Comparison of ENCODE assay signal across 19 cellular contexts in the genomic region with DNA sequence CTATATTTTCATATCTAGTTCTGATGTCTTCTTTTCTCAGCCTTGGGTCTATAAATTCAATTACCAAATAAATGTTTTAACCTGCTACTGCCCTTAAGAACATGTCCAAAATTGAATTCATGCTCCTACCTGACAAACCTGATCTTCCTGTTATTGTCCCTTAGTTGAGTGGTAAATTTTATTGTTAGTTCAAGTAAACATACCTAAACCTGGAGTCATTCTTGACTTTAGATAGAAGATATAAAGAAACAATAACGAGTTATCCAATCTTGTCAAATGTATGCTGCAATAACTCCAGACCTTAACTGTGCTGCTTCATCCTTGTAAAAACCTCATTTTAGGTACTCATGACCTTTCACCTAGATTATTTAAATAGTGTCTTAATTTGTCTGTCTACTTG.
"Had no signal": no experiment of that assay in that cellular context is flagged by ENCODE, and none has a peak within 500 bp of the region (broad histone marks: within the 10 kb centered on the region; RNA-seq: fewer than 3 reads in every experiment).

No MANE protein-coding gene starts in this region.

- H3K27me3 ChIP-seq: right atrium auricular region, tibial nerve, vagina had no signal

- H3K27ac ChIP-seq: left ventricle myocardium inferior, right atrium auricular region, tibial nerve, vagina had no signal

- DNase-seq: activated CD4-positive, alpha-beta T cell treated with anti-CD3 and anti-CD28 coated beads, Interleukin-2, amount 10 ng/mL, durations not matched to agents 7 days and 5 days; activated CD8-positive, alpha-beta memory T cell treated with anti-CD3 and anti-CD28 coated beads for 24 hours; activated naive CD8-positive, alpha-beta T cell treated with anti-CD3 and anti-CD28 coated beads for 36 hours; amygdala; cerebellar nuclear complex; effector memory CD4-positive, alpha-beta T cell; islet precursor cell; left ventricle myocardium inferior; nucleus accumbens; posterior cingulate gyrus; stimulated activated CD4-positive, alpha-beta T cell treated with anti-CD3 and anti-CD28 coated beads, Interleukin-4, amount 100 ng/mL, for 4 hours; stimulated activated CD8-positive, alpha-beta memory T cell treated with anti-CD3 and anti-CD28 coated beads, Interleukin-4, amount 100 ng/mL, for 48 hours; stimulated activated naive CD4-positive, alpha-beta T cell treated with Interleukin-2 at 50 U/mL for 16 hours; substantia nigra had no signal

- H3K36me3 ChIP-seq: left ventricle myocardium inferior, right atrium auricular region, tibial nerve, vagina had no signal

- H3K9me3 ChIP-seq: right atrium auricular region, vagina had no signal

- ATAC-seq: natural killer cell treated with Interleukin-12 subunit alpha and Interleukin-12 subunit beta and Interleukin-15 and Interleukin-18, amount 100 ng/mL, for 72 hours had no signal

- H3K4me3 ChIP-seq: left ventricle myocardium inferior, right atrium auricular region, skin epidermis, tibial nerve, vagina had no signal

- H3K4me1 ChIP-seq: left ventricle myocardium inferior, right atrium auricular region, tibial nerve, vagina had no signal
